8 cellular contexts compared by ENCODE assay signal in the genomic region with DNA sequence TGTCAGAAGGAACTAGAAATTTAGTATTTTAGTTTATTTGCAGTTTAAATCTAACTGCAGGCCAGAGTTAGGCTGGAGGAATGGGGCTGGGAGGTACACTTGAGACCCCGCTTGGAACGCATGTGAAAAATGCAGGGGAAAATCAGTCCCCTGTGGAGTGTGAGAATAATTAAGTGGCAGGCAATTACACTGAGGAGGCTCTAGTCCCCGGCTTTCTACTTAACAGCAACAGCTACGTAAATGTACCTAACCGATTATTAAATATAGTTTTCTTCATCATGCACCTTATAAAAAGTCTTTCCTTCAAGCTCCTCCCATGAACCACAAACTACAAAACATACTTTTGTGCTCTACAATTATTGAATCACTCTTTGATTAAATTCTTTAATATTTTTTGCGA. TPM values are rescaled to one million over a fixed set of nuclear protein-coding genes. Genes with fewer than 3 reads are reported as not detected.
DNase-seq lines count a peak whose midpoint lies in the region; ATAC-seq lines count a peak whose summit lies in the region.

No MANE protein-coding gene starts in this region.

- no peaks in the 10 kb centered on the region for H3K27me3 ChIP-seq in mononuclear cell (ENCODE audit: insufficient read depth, low read length)

- DNase-seq in NCI-H1436 (lab: John Stamatoyannopoulos, UW) = peak; percentile 1
- DNase-seq in NCI-H1436 treated with DMSO at 0.1 percent for 48 hours (lab: John Stamatoyannopoulos, UW) = no peak
- DNase-seq in NOMO-1 treated with DMSO at 0.1 percent for 48 hours (lab: John Stamatoyannopoulos, UW; ENCODE audit: unreplicated experiment) = peak; percentile 9
- peak; percentile 24 for DNase-seq in dermis blood vessel endothelial cell
- DNase-seq in GM19240 (ENCODE audit: insufficient read length, low spot score) = no peak
- DNase-seq in HK-2 (ENCODE audit: unreplicated experiment) = no peak

- peaks cover 18% of the 10 kb centered on the region for H3K4me1 ChIP-seq in mononuclear cell (ENCODE audit: insufficient read depth, low read length)

- peaks cover 6% of the 10 kb centered on the region for H3K9me3 ChIP-seq in mononuclear cell (ENCODE audit: low read depth, low read length)

- H3K4me3 ChIP-seq in mononuclear cell (ENCODE audit: low read length) = peak overlapping the region; percentile 88

- ATAC-seq in HG02938 (IDR thresholded peaks at IDR 0.05; ENCODE audit: unreplicated experiment) = no peak

RNA-seq across cellular contexts. Expression of a gene that starts 0.8 kb away (rescaled TPM):
- total RNA-seq in dermis blood vessel endothelial cell = 9.7 and 9.9 TPM in 2 replicates
- 33.4 TPM for total RNA-seq in mononuclear cell

RNA-seq across cellular contexts. Expression of a gene that starts 30.4 kb away (rescaled TPM):
- 4.1 and 4.8 TPM in 2 replicates for total RNA-seq in dermis blood vessel endothelial cell
- total RNA-seq in mononuclear cell = 4.2 TPM

Comparison
In these comparisons a context has a peak if more than half of its experiments do, and no peak if none do; other contexts are left out.
1. DNase-seq: peak in NCI-H1436 (single experiment), NOMO-1 treated with DMSO at 0.1 percent for 48 hours (single experiment) and dermis blood vessel endothelial cell (single experiment); none in NCI-H1436 treated with DMSO at 0.1 percent for 48 hours (single experiment), GM19240 (single experiment) and HK-2 (single experiment).